ENCODE assay signal across 10 cellular contexts in the genomic region with DNA sequence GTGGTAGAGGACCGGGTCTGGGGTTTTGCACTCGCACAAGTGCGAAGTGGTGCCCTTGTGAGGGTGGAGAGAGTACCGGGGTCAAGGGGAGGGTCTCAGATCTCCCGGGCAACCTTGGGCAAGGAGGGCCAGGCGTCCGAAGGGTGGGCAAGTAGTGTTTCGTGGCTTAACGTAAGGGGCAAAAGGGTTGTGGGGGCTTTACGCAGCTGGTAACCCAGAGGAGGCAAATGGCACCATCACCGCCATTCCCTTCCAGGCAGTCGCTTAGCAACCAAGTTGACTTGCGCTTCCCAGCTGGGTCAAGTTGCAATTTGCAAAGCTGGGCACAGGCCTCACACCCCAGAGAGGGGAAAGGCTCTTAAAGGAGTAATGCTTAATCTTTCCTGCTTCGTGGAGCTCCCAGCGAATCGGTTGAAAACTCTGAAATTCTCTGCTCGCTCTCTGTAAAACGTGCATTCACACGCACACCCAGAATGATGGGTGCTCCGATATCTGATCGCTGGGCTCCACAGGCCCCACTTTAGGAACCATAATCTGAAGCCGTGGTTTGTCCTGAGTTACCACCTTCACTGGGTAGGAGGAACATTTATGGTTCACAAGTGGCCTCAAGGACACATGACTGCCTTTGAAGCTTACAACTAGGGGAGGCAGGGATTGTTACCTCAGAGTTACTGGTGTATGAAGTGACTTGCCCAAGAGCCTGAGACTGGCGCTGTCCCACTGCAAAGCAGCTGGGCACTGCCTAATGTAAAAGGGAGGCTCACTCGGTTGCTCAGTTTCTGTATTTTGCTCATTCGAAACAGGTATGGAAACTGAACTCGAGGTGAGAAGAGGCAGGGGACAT.
A peak's percentile ranks its signal among the peaks of the same experiment; 100 is the strongest.
DNase-seq lines count a peak whose midpoint lies in the region; ATAC-seq, FAIRE-seq and TF ChIP-seq lines count a peak whose summit lies in the region.
"Had no signal": no experiment of that assay in that cellular context is flagged by ENCODE, and none has a peak within 500 bp of the region (broad histone marks: within the 10 kb centered on the region; RNA-seq: fewer than 3 reads in every experiment).

No MANE protein-coding gene starts in this region.

- H2AFZ ChIP-seq in SK-N-SH (ENCODE audit: low read depth) (no peak overlapping the region), H1 (ENCODE audit: low read length) (peak overlapping the region; percentile 64; the same call in 1 of the 2 replicates)

- WGBS in SK-N-SH (ENCODE audit: low lambda C conversion rate): 74% methylated on average over 26 of the region's 26 CpGs
- WGBS in H1 (ENCODE audit: extremely low coverage in 1 of 2, insufficient coverage in 1 of 2, insufficient read length in 1 of 2, insufficient replicate concordance in 2 of 2, low coverage in 1 of 2, low lambda C conversion rate in 2 of 2, missing lambda C conversion rate in 1 of 2), 2 experiments: 41% methylated on average over 26 of the region's 26 CpGs; no CpG with 5 or more reads in 1 of the 2 experiments
- WGBS in suprapubic skin: 57% methylated on average over 24 of the region's 26 CpGs

- peak overlapping the region; percentile 10 for H4K5ac ChIP-seq in H1 (ENCODE audit: insufficient read length, low read depth, low read length)

- peaks cover 13% of the 10 kb centered on the region; the same call in 1 of the 2 replicates for H3K23me2 ChIP-seq in H1 (ENCODE audit: low read depth, low read length)

- peak overlapping the region; percentile 85; the same call in 1 of the 2 replicates for H2BK12ac ChIP-seq in H1 (ENCODE audit: low read depth, low read length)

- TF ChIP-seq RAD21 in SK-N-SH (IDR thresholded peaks at IDR 0.05; ENCODE audit: low read length): no peak
- no peak for TF ChIP-seq RAD21 in H1 (IDR thresholded peaks at IDR 0.05 in 1 of 2, conservative IDR thresholded peaks at IDR 0.05 in 1 of 2; ENCODE audit: low read depth in 2 of 2, low read length in 2 of 2)

- no peak overlapping the region for H3K4me2 ChIP-seq in SK-N-SH
- H3K4me2 ChIP-seq in H1 (ENCODE audit: insufficient read depth in 1 of 2, low read depth in 2 of 2, low read length in 2 of 2): peak overlapping the region; percentile 85 to 89

- peak; percentile 76 for FAIRE-seq in H1 (lab: Jason Lieb, UNC)
- FAIRE-seq: A204.1 had no signal

- H3F3A ChIP-seq in SK-N-SH (replicated peaks; ENCODE audit: insufficient read depth): no peaks in the 10 kb centered on the region

- no peaks in the 10 kb centered on the region for H3K9me2 ChIP-seq in SK-N-SH

- H3K4me3 ChIP-seq in SK-N-SH (ENCODE audit: low read depth in 2 of 2, low read length in 1 of 2) (no peak overlapping the region), H1 (ENCODE audit: extremely low read depth in 1 of 4, insufficient read depth in 2 of 4, low read depth in 3 of 4, low read length in 4 of 4) (peak overlapping the region; percentile 36 to 70 (median 42)), mucosa of stomach (ENCODE audit: low read length) (no peak overlapping the region), suprapubic skin (peak overlapping the region; percentile 53), BE2C (ENCODE audit: low read depth, low read length) (no peak overlapping the region)

- peak overlapping the region; percentile 60 for H3K18ac ChIP-seq in H1 (ENCODE audit: extremely low read depth, low read length)

- no peak overlapping the region for H2BK5ac ChIP-seq in H1 (ENCODE audit: low read depth, low read length)

- POLR2A ChIA-PET in SK-N-SH (lab: Yijun Ruan, JAX) (no interaction called here), H1 (lab: Charles Lee; ENCODE audit: partially characterized antibody) (no interaction called here)

- H3K56ac ChIP-seq in H1 (replicated peaks; ENCODE audit: insufficient read length, low read depth, low read length): no peak overlapping the region

- no peak overlapping the region for H3K14ac ChIP-seq in H1 (ENCODE audit: insufficient read length)

- H4K91ac ChIP-seq in H1 (replicated peaks; ENCODE audit: insufficient read length, low read length): peak overlapping the region; percentile 85

- no peak overlapping the region for H3K23ac ChIP-seq in H1 (ENCODE audit: insufficient read length)

- no peak for TF ChIP-seq EP300 in SK-N-SH (IDR thresholded peaks at IDR 0.05; ENCODE audit: borderline replicate concordance in 1 of 2, low read depth in 1 of 2, low read length in 1 of 2)
- no peak for TF ChIP-seq EP300 in H1 (IDR thresholded peaks at IDR 0.05; ENCODE audit: borderline replicate concordance in 1 of 2, low read depth in 2 of 2, low read length in 2 of 2)
- TF ChIP-seq EP300 in suprapubic skin (IDR thresholded peaks at IDR 0.05): no peak

- H3K27ac ChIP-seq in SK-N-SH (ENCODE audit: low read depth in 2 of 2, low read length in 1 of 2): no peak overlapping the region
- no peak overlapping the region for H3K27ac ChIP-seq in H1 (ENCODE audit: low read depth, low read length)
- no peak overlapping the region for H3K27ac ChIP-seq in suprapubic skin

- H3K4me1 ChIP-seq in SK-N-SH (ENCODE audit: control insufficient read depth in 1 of 2, insufficient read depth in 2 of 2, low read depth in 1 of 2, low read length in 1 of 2) (no peaks in the 10 kb centered on the region; a peak in 1 of 4 replicates), H1 (replicated peaks in 1 of 4; ENCODE audit: control insufficient read depth in 3 of 4, insufficient read depth in 4 of 4, low read length in 3 of 4) (peaks cover 4 to 10% (median 7%) of the 10 kb centered on the region in 4 experiments; a peak in 5 of 7 replicates), mucosa of stomach (ENCODE audit: control insufficient read depth, insufficient read depth, low read length) (peaks cover 5% of the 10 kb centered on the region), suprapubic skin (peaks cover 13% of the 10 kb centered on the region), BE2C (no peaks in the 10 kb centered on the region)

- ATAC-seq in SK-N-SH treated with all-trans-retinoic acid at 6 μM for 48 hours (no peak), HG02840 (IDR thresholded peaks at IDR 0.05; ENCODE audit: low FRiP score, unreplicated experiment) (no peak)

- CTCF ChIA-PET in SK-N-SH (lab: Yijun Ruan, JAX) (interaction anchor here (0.7 to 1.2 kb wide), 2 partner anchors 17 to 21 kb away, joined by 3 read pairs; no protein-coding TSS in a partner anchor), H1 (lab: Charles Lee; ENCODE audit: partially characterized antibody) (interaction anchor here (0.8 to 1.5 kb wide), 4 partner anchors 14 to 108 kb away, joined by 3 to 6 read pairs (median 4); no protein-coding TSS in a partner anchor)

- DNase-seq in SK-N-SH (peak; percentile 21), H1 (ENCODE audit: low read depth in 1 of 2, low spot score in 2 of 2) (no peak), suprapubic skin (ENCODE audit: low spot score in 2 of 2) (no peak), BE2C (no peak)
- no peak for DNase-seq in central memory CD4-positive, alpha-beta T cell
- DNase-seq: Karpas-422 had no signal

- H3K36me3 ChIP-seq in SK-N-SH (replicated peaks in 1 of 2; ENCODE audit: control insufficient read depth in 1 of 2, insufficient read depth in 2 of 2, low read length in 1 of 2) (no peaks in the 10 kb centered on the region), H1 (ENCODE audit: control insufficient read depth in 2 of 4, insufficient read depth in 4 of 4, low read length in 3 of 4) (no peaks in the 10 kb centered on the region), mucosa of stomach (ENCODE audit: control insufficient read depth, insufficient read depth, low read length) (no peaks in the 10 kb centered on the region), suprapubic skin (no peaks in the 10 kb centered on the region), BE2C (no peaks in the 10 kb centered on the region)

- H3K9ac ChIP-seq in SK-N-SH: no peak overlapping the region
- no peak overlapping the region for H3K9ac ChIP-seq in H1 (replicated peaks in 1 of 4; ENCODE audit: extremely low read depth in 1 of 4, low read depth in 3 of 4, low read length in 3 of 4)
- H3K9ac ChIP-seq in mucosa of stomach (ENCODE audit: low read length): peak overlapping the region; percentile 4

- H3K27me3 ChIP-seq in SK-N-SH (ENCODE audit: insufficient read depth): no peaks in the 10 kb centered on the region; the same call in 1 of the 2 replicates
- H3K27me3 ChIP-seq in H1 (replicated peaks in 1 of 4; ENCODE audit: control insufficient read depth in 3 of 4, extremely low read depth in 1 of 4, insufficient read depth in 3 of 4, low read length in 3 of 4): peaks cover 0 to 16% (median 10%) of the 10 kb centered on the region in 4 experiments; a peak in 6 of 7 replicates
- peaks cover 20% of the 10 kb centered on the region for H3K27me3 ChIP-seq in mucosa of stomach (ENCODE audit: control insufficient read depth, insufficient read depth, low read length)
- H3K27me3 ChIP-seq in suprapubic skin: peaks cover 21% of the 10 kb centered on the region
- H3K27me3 ChIP-seq in BE2C: peaks cover 15% of the 10 kb centered on the region

- H3K4ac ChIP-seq in H1 (replicated peaks; ENCODE audit: insufficient read length, low read depth, low read length): peak overlapping the region; percentile 32

- peak overlapping the region; percentile 62 for H4K8ac ChIP-seq in H1 (ENCODE audit: extremely low read depth, insufficient read depth, low read length)

- H3K79me2 ChIP-seq in SK-N-SH (ENCODE audit: insufficient read depth) (no peaks in the 10 kb centered on the region), H1 (ENCODE audit: control insufficient read depth in 1 of 2, insufficient read depth in 2 of 2, low read length in 2 of 2) (no peaks in the 10 kb centered on the region)

- TF ChIP-seq CTCF in SK-N-SH (IDR thresholded peaks at IDR 0.05) (no peak), H1 (IDR thresholded peaks at IDR 0.05; ENCODE audit: control extremely low read depth in 1 of 3, insufficient read depth in 1 of 3, low read depth in 1 of 3, low read length in 3 of 3) (no peak), suprapubic skin (IDR thresholded peaks at IDR 0.05) (no peak), BE2C (IDR thresholded peaks at IDR 0.05; ENCODE audit: low read depth, low read length) (no peak)

- no peak for TF ChIP-seq POLR2A in H1 (IDR thresholded peaks at IDR 0.05; ENCODE audit: control extremely low read depth in 1 of 2, low read depth in 2 of 2, low read length in 2 of 2)
- no peak for TF ChIP-seq POLR2A in suprapubic skin (IDR thresholded peaks at IDR 0.05)

- H2AK5ac ChIP-seq in H1 (ENCODE audit: low read depth, low read length): no peak overlapping the region; the same call in 1 of the 2 replicates

- no peaks in the 10 kb centered on the region for H3K79me1 ChIP-seq in H1 (ENCODE audit: low read depth, low read length)

- H3K9me3 ChIP-seq in SK-N-SH (no peaks in the 10 kb centered on the region), H1 (ENCODE audit: insufficient read depth in 2 of 2, low read depth in 1 of 2, low read length in 1 of 2) (no peaks in the 10 kb centered on the region), mucosa of stomach (ENCODE audit: control insufficient read depth, low read length) (no peaks in the 10 kb centered on the region), suprapubic skin (no peaks in the 10 kb centered on the region), BE2C (no peaks in the 10 kb centered on the region)

- H2BK120ac ChIP-seq in H1 (replicated peaks; ENCODE audit: low read depth, low read length): no peak overlapping the region

- peak overlapping the region; percentile 29; the same call in 1 of the 2 replicates for H2BK15ac ChIP-seq in H1 (ENCODE audit: low read length)

- H2BK20ac ChIP-seq in H1 (ENCODE audit: low read length): 0 out of 2 replicates have a peak overlapping the region, but pooled peaks have one; percentile 18

- H4K20me1 ChIP-seq in SK-N-SH (ENCODE audit: insufficient read depth) (no peaks in the 10 kb centered on the region), H1 (replicated peaks in 1 of 2; ENCODE audit: control insufficient read depth in 1 of 2, insufficient read depth in 2 of 2, low read length in 2 of 2) (no peaks in the 10 kb centered on the region)

Comparison
In these comparisons a context has a peak if more than half of its experiments do, and no peak if none do; other contexts are left out.
1. H3K4me3 ChIP-seq: peak in H1 (4 of 4) and suprapubic skin (single experiment); none in SK-N-SH (0 of 2), mucosa of stomach (single experiment) and BE2C (single experiment).
2. Of the 17 proteins assayed by ChIP-seq in both H1 and SK-N-SH: peak only in H1: SIN3A; only in SK-N-SH: none; in both: none; in neither: 16.